In the genomic region with DNA sequence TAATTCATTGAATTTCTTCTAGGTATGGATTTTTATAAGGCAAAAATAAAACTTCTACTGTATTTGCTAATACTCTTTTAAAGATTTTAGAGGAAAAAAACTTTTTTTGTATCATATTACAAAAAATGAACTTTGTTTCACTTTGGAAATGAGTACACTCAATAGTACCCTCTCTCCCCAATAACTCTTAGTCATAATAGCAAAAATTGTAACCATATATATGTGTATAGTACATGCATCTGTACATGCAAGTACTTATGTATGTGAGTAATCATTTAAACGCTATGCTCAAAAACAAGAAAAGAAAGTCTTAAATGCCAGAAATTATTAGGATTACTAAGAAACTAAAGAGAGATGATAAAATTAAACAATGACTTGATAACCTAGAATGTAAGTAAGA, we compare ENCODE assay signal across 25 cellular contexts.
DNase-seq lines count a peak whose midpoint lies in the region; ATAC-seq, FAIRE-seq and TF ChIP-seq lines count a peak whose summit lies in the region.
"Had no signal": no experiment of that assay in that cellular context is flagged by ENCODE, and none has a peak within 500 bp of the region (broad histone marks: within the 10 kb centered on the region; RNA-seq: fewer than 3 reads in every experiment).

No MANE protein-coding gene starts in this region.

- no peak overlapping the region for H3K4me3 Mint-ChIP-seq in natural killer cell treated with Interleukin-12 subunit alpha and Interleukin-12 subunit beta and Interleukin-15 and Interleukin-18, amount 100 ng/mL, for 72 hours
- H3K4me3 Mint-ChIP-seq: B cell; CD4-positive, alpha-beta T cell; CD8-positive, alpha-beta T cell had no signal

- peaks cover 15% of the 10 kb centered on the region for H3K9me3 Mint-ChIP-seq in natural killer cell treated with Interleukin-12 subunit alpha and Interleukin-12 subunit beta and Interleukin-15 and Interleukin-18, amount 100 ng/mL, for 72 hours
- H3K9me3 Mint-ChIP-seq: CD8-positive, alpha-beta T cell had no signal

- intact Hi-C loops in sigmoid colon (cut with DNase I): no loop called here
- intact Hi-C loops in dorsolateral prefrontal cortex (cut with DNase I): no loop called here

- H3K27ac ChIP-seq in sigmoid colon (no peak overlapping the region), dorsolateral prefrontal cortex (no peak overlapping the region)
- H3K27ac ChIP-seq: 22Rv1; A549; BLaER1 treated with 17β-estradiol and CSF1 and Interleukin-3, amounts not matched to agents 10 nM and 100 nM; C4-2B had no signal

- peaks cover 6% of the 10 kb centered on the region for H3K36me3 Mint-ChIP-seq in natural killer cell treated with Interleukin-12 subunit alpha and Interleukin-12 subunit beta and Interleukin-15 and Interleukin-18, amount 100 ng/mL, for 72 hours
- H3K36me3 Mint-ChIP-seq: CD8-positive, alpha-beta T cell had no signal

- no peaks in the 10 kb centered on the region for H3K4me1 Mint-ChIP-seq in natural killer cell treated with Interleukin-12 subunit alpha and Interleukin-12 subunit beta and Interleukin-15 and Interleukin-18, amount 100 ng/mL, for 72 hours (ENCODE audit: low read depth in 2 of 2)
- H3K4me1 Mint-ChIP-seq: B cell had no signal

- H3K4me1 ChIP-seq in HAP-1 (no peaks in the 10 kb centered on the region), sigmoid colon (no peaks in the 10 kb centered on the region)
- H3K4me1 ChIP-seq: A549, Caco-2 had no signal

- in situ Hi-C loops in HAP-1 (cut with MboI; ENCODE audit: low sequenced_read_pairs): no loop called here

- 91 to 92% methylated on average over 1 of the region's 1 CpG for WGBS in sigmoid colon, 2 donors

- H3K4me3 ChIP-seq in HAP-1 (no peak overlapping the region), sigmoid colon (no peak overlapping the region), dorsolateral prefrontal cortex (no peak overlapping the region)
- H3K4me3 ChIP-seq: A549; BLaER1 treated with 17β-estradiol and CSF1 and Interleukin-3, amounts not matched to agents 10 nM and 100 nM had no signal

- no peaks in the 10 kb centered on the region for H3K36me3 ChIP-seq in HAP-1 (replicated peaks)
- no peaks in the 10 kb centered on the region for H3K36me3 ChIP-seq in sigmoid colon
- H3K36me3 ChIP-seq: BLaER1 treated with 17β-estradiol and CSF1 and Interleukin-3, amounts not matched to agents 10 nM and 100 nM had no signal

- no peak overlapping the region for H3K27ac Mint-ChIP-seq in natural killer cell treated with Interleukin-12 subunit alpha and Interleukin-12 subunit beta and Interleukin-15 and Interleukin-18, amount 100 ng/mL, for 72 hours
- H3K27ac Mint-ChIP-seq: B cell; CD4-positive, alpha-beta T cell; CD8-positive, alpha-beta T cell had no signal

- DNase-seq in natural killer cell treated with Interleukin-12 subunit alpha and Interleukin-12 subunit beta and Interleukin-15 and Interleukin-18, amount 100 ng/mL, for 72 hours (ENCODE audit: low spot score): no peak
- DNase-seq in HAP-1 (ENCODE audit: low spot score in 2 of 2) (no peak), sigmoid colon (no peak), dorsolateral prefrontal cortex (no peak)
- DNase-seq: AML-193; Caco-2; Calu3; CD4-positive, alpha-beta T cell; CD8-positive, alpha-beta T cell; DMS53; DMS79; DND-41; EL; GDM1 had no signal

- peak; percentile 33 for FAIRE-seq in TTC549 (lab: Jason Lieb, UNC)
- FAIRE-seq: A549, GM12891, GM19239 had no signal

- no peak for TF ChIP-seq CTCF in sigmoid colon (IDR thresholded peaks at IDR 0.05)
- no peak for TF ChIP-seq CTCF in dorsolateral prefrontal cortex (IDR thresholded peaks at IDR 0.05 in 54 of 56, conservative IDR thresholded peaks at IDR 0.05 in 2 of 56; ENCODE audit: low read depth in 1 of 56, partially characterized antibody in 56 of 56)

- ATAC-seq in GM18519 (IDR thresholded peaks at IDR 0.05; ENCODE audit: low FRiP score, unreplicated experiment) (peak; percentile 65), HG02610 (IDR thresholded peaks at IDR 0.05; ENCODE audit: unreplicated experiment) (peak; percentile 38), HG03354 (IDR thresholded peaks at IDR 0.05; ENCODE audit: poor library complexity, severe bottlenecking, unreplicated experiment) (peak; percentile 42)
- ATAC-seq in natural killer cell treated with Interleukin-12 subunit alpha and Interleukin-12 subunit beta and Interleukin-15 and Interleukin-18, amount 100 ng/mL, for 72 hours: no peak
- ATAC-seq: A549; CD8-positive, alpha-beta T cell had no signal

- H3K27me3 Mint-ChIP-seq in natural killer cell treated with Interleukin-12 subunit alpha and Interleukin-12 subunit beta and Interleukin-15 and Interleukin-18, amount 100 ng/mL, for 72 hours: no peaks in the 10 kb centered on the region
- H3K27me3 Mint-ChIP-seq: B cell; CD4-positive, alpha-beta T cell had no signal

- H3K9me3 ChIP-seq in HAP-1 (no peaks in the 10 kb centered on the region), sigmoid colon (no peaks in the 10 kb centered on the region)
- H3K9me3 ChIP-seq: A549, Caco-2 had no signal

- TF ChIP-seq EP300 in sigmoid colon (IDR thresholded peaks at IDR 0.05): no peak

- H3K27me3 ChIP-seq in HAP-1 (ENCODE audit: low read depth) (no peaks in the 10 kb centered on the region), sigmoid colon (no peaks in the 10 kb centered on the region), dorsolateral prefrontal cortex (no peaks in the 10 kb centered on the region)
- H3K27me3 ChIP-seq: BLaER1 treated with 17β-estradiol and CSF1 and Interleukin-3, amounts not matched to agents 10 nM and 100 nM had no signal

- TF ChIP-seq POLR2A in sigmoid colon (IDR thresholded peaks at IDR 0.05): no peak

Comparison
In these comparisons a context has a peak if more than half of its experiments do, and no peak if none do; other contexts are left out.
1. ATAC-seq: peak in GM18519 (single experiment), HG02610 (single experiment) and HG03354 (single experiment); none in natural killer cell treated with Interleukin-12 subunit alpha and Interleukin-12 subunit beta and Interleukin-15 and Interleukin-18, amount 100 ng/mL, for 72 hours (0 of 2).